In genomic region chr17:50199651-50200446, GRCh38 we compare ENCODE assay signal across 1 cellular context.
TF ChIP-seq lines count a peak whose summit lies in the region.

No MANE protein-coding gene starts in this region.

TF ChIP-seq in GM12878, 131 proteins besides CTCF, POLR2A, EP300 and RAD21 (continues in another document):
- TF ChIP-seq GATAD2B (conservative IDR thresholded peaks at IDR 0.05; ENCODE audit: low read depth) (peak; percentile 32; the same call in 1 of the 2 replicates), E2F8 (IDR thresholded peaks at IDR 0.05; ENCODE audit: low read depth, partially characterized antibody) (no peak), ZZZ3 (IDR thresholded peaks at IDR 0.05; ENCODE audit: control insufficient read depth, insufficient read length, low read depth) (no peak), ATF2 (IDR thresholded peaks at IDR 0.05; ENCODE audit: low read length) (no peak), CREM (IDR thresholded peaks at IDR 0.05; ENCODE audit: low read depth) (peak; percentile 38), ATF7 (IDR thresholded peaks at IDR 0.05; ENCODE audit: low read depth) (peak; percentile 73), HCFC1 (IDR thresholded peaks at IDR 0.05; ENCODE audit: low read length) (no peak), PBX3 (IDR thresholded peaks at IDR 0.05; ENCODE audit: insufficient replicate concordance, low read depth, low read length) (no peak), BHLHE40 (IDR thresholded peaks at IDR 0.05; ENCODE audit: borderline replicate concordance in 1 of 2, low read depth in 2 of 2, low read length in 1 of 2) (peak in 1 of 2 experiments; percentile 7; a peak in 1 of 4 replicates), HDGF (IDR thresholded peaks at IDR 0.05) (no peak), ATF3 (IDR thresholded peaks at IDR 0.05; ENCODE audit: borderline replicate concordance, extremely low read depth, low read depth, low read length) (no peak), MAX (IDR thresholded peaks at IDR 0.05; ENCODE audit: low read depth, low read length) (no peak), EZH2 (IDR thresholded peaks at IDR 0.05; ENCODE audit: borderline replicate concordance, control insufficient read depth, low read depth, low read length) (no peak), ZNF207 (IDR thresholded peaks at IDR 0.05; ENCODE audit: borderline replicate concordance) (no peak), USF2 (IDR thresholded peaks at IDR 0.05; ENCODE audit: borderline replicate concordance, low read depth, low read length) (no peak), MEF2B (IDR thresholded peaks at IDR 0.05; ENCODE audit: partially characterized antibody, poor library complexity, severe bottlenecking) (no peak), SMC3 (IDR thresholded peaks at IDR 0.05; ENCODE audit: borderline replicate concordance, low read length) (no peak), SIN3A (IDR thresholded peaks at IDR 0.05; ENCODE audit: low read depth, low read length) (peak; percentile 56; the same call in 1 of the 2 replicates), IRF5 (IDR thresholded peaks at IDR 0.05; ENCODE audit: borderline replicate concordance) (no peak), REST (IDR thresholded peaks at IDR 0.05; ENCODE audit: low read depth, low read length) (no peak), NR2F1 (conservative IDR thresholded peaks at IDR 0.05) (no peak), PKNOX1 (IDR thresholded peaks at IDR 0.05) (no peak; the same call in 1 of the 2 replicates), ZBTB33 (IDR thresholded peaks at IDR 0.05) (no peak), SUZ12 (IDR thresholded peaks at IDR 0.05; ENCODE audit: unreplicated experiment) (no peak), IKZF1 (conservative IDR thresholded peaks at IDR 0.05) (peak; percentile 52; the same call in 1 of the 2 replicates), NFYA (IDR thresholded peaks at IDR 0.05; ENCODE audit: borderline replicate concordance, low read depth, low read length) (no peak), SREBF2 (IDR thresholded peaks at IDR 0.05; ENCODE audit: low read length) (no peak), IKZF2 (IDR thresholded peaks at IDR 0.05) (peak; percentile 27 to 50; a peak in 3 of 4 replicates), SIX5 (IDR thresholded peaks at IDR 0.05; ENCODE audit: low read depth, low read length, severe bottlenecking) (no peak), JUND (IDR thresholded peaks at IDR 0.05; ENCODE audit: low read depth, low read length) (no peak), LARP7 (IDR thresholded peaks at IDR 0.05) (0 out of 2 replicates have a peak, but pooled peaks have one; percentile 31), ZNF384 (IDR thresholded peaks at IDR 0.05; ENCODE audit: borderline replicate concordance, low read depth, low read length) (no peak), ESRRA (IDR thresholded peaks at IDR 0.05; ENCODE audit: low read length) (no peak), MXI1 (IDR thresholded peaks at IDR 0.05; ENCODE audit: low read depth, low read length) (no peak), CUX1 (IDR thresholded peaks at IDR 0.05; ENCODE audit: insufficient replicate concordance, low read depth, low read length) (no peak), RB1 (IDR thresholded peaks at IDR 0.05; ENCODE audit: borderline replicate concordance) (no peak), ASH2L (IDR thresholded peaks at IDR 0.05; ENCODE audit: borderline replicate concordance, low read depth) (no peak), ZBED1 (IDR thresholded peaks at IDR 0.05; ENCODE audit: borderline replicate concordance) (no peak), CREB1 (IDR thresholded peaks at IDR 0.05; ENCODE audit: low read depth) (peak; percentile 67), TARDBP (IDR thresholded peaks at IDR 0.05; ENCODE audit: borderline replicate concordance) (no peak), WRNIP1 (IDR thresholded peaks at IDR 0.05; ENCODE audit: borderline replicate concordance, low read depth, low read length) (no peak)
